Comparison of ENCODE assay signal across 8 cellular contexts in the genomic region with DNA sequence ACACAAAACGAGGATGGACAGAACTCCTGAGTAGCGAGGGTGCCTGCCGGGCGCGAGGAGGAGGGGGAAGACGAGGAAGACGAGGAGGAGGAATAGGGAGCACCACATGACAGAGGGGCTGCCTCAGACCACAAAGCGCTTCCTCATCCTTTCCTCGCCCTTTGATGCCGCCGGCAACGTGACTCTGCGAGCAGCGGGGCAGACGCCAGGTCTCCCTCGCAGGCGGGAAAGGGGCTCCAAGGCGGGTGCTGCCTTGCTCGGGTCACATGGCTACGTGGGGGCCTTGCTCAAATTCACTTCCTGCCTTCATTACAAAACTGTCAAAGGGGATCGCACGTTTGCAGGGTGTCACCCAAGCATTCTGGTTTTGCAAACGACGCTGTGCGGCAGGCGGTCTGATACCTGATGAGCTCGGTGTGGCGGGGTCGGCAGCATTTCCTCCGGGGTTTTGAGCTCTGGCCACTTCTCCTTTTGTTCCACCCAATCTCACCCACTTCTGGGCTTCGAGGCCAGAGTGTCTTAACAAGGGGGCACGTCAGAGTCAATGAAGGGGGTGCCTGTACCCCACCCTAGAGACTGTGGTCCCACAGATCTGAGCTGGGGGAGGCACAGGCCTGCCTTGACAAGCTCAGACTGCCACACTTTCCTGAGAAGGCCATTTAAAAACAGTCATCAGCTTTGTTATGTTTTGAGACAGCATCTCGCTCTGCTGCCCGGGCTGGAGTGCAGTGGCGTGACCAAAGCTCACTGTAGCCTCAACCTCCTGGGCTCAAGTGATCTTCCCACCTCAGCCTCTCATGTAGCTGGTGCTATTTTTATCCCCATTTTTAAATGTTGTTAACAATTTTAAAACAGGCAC. TPM values are rescaled to one million over a fixed set of nuclear protein-coding genes. Genes with fewer than 3 reads are reported as not detected.
DNase-seq lines count a peak whose midpoint lies in the region; ATAC-seq, FAIRE-seq and TF ChIP-seq lines count a peak whose summit lies in the region.

No MANE protein-coding gene starts in this region.

- no peak overlapping the region for H3K4me3 ChIP-seq in small intestine (ENCODE audit: low read depth in 1 of 2, low read length in 2 of 2)
- H3K4me3 ChIP-seq in H7 (ENCODE audit: insufficient read depth, low read depth, low read length): no peak overlapping the region

- H3K27ac ChIP-seq in small intestine (ENCODE audit: low read depth in 1 of 2, low read length in 1 of 2): peak overlapping the region; percentile 61 to 90

- H3K9me3 ChIP-seq in small intestine (ENCODE audit: control insufficient read depth, low read depth): no peaks in the 10 kb centered on the region

- DNase-seq in activated T-cell treated with anti-CD3 and anti-CD28 coated beads for 1 hour (ENCODE audit: low read depth) (peak; percentile 62), small intestine (peak; percentile 58), epidermal melanocyte (ENCODE audit: insufficient read length, low spot score) (no peak), SK-N-DZ (ENCODE audit: low spot score) (no peak), H7 (no peak)

- H3K27me3 ChIP-seq in small intestine (ENCODE audit: control insufficient read depth in 2 of 2, insufficient read depth in 2 of 2, low read length in 2 of 2): no peaks in the 10 kb centered on the region
- no peaks in the 10 kb centered on the region for H3K27me3 ChIP-seq in H7 (ENCODE audit: control insufficient read depth, insufficient read depth, low read length)

- in situ Hi-C loops in GM18951 (cut with MboI; ENCODE audit: low sequenced_read_pairs, unreplicated experiment): no loop called here

- H3K4me1 ChIP-seq in small intestine (ENCODE audit: control insufficient read depth in 2 of 2, insufficient read depth in 1 of 2, low read depth in 1 of 2, low read length in 1 of 2): no peaks in the 10 kb centered on the region

- FAIRE-seq in small intestine (lab: Jason Lieb, UNC): no peak

- peak; percentile 27 for TF ChIP-seq POLR2A in GM18951 (IDR thresholded peaks at IDR 0.05; ENCODE audit: extremely low read depth, insufficient read depth, insufficient read length)

- ATAC-seq in HG03521 (IDR thresholded peaks at IDR 0.05; ENCODE audit: unreplicated experiment): peak; percentile 59
- no peak for ATAC-seq in HG03457 (IDR thresholded peaks at IDR 0.05; ENCODE audit: unreplicated experiment)

- H3K36me3 ChIP-seq in small intestine (ENCODE audit: control insufficient read depth in 2 of 2, insufficient read depth in 2 of 2, low read length in 2 of 2) (peaks cover 10 to 36% of the 10 kb centered on the region in 2 donors), H7 (replicated peaks; ENCODE audit: control insufficient read depth, insufficient read depth, low read length) (peaks cover 23% of the 10 kb centered on the region)

- 73 to 86% (median 73%) methylated on average over 33 to 35 of the region's 35 CpGs for WGBS in small intestine, 3 donors

RNA-seq across cellular contexts. Expression of a gene that starts 14.9 kb away (rescaled TPM):
- 100 to 1,000 TPM; 283 to 522 (median 492) TPM for polyA plus RNA-seq in small intestine
- 125 and 130 TPM in 2 replicates for polyA plus RNA-seq in SK-N-DZ (2014; cell fraction: cytosol; rRNA removed)
- polyA plus RNA-seq in SK-N-DZ (2014; cell fraction: nucleus; rRNA removed): 70.3 and 81.0 TPM in 2 replicates
- total RNA-seq in H7 (2014; rRNA removed; shearing (Covaris generic)): 221 and 226 TPM in 2 replicates

RNA-seq across cellular contexts. Expression of a gene that starts 42.3 kb away (rescaled TPM):
- polyA plus RNA-seq in small intestine: 10 to 100 TPM; 14.3 to 27.0 (median 16.8) TPM
- polyA plus RNA-seq in SK-N-DZ (2014; cell fraction: cytosol; rRNA removed): 4.6 and 5.5 TPM in 2 replicates
- polyA plus RNA-seq in SK-N-DZ (2014; cell fraction: nucleus; rRNA removed): 9.8 and 15.6 TPM in 2 replicates
- 18.3 and 20.8 TPM in 2 replicates for total RNA-seq in H7 (2014; rRNA removed; shearing (Covaris generic))

RNA-seq across cellular contexts. Expression of a gene that starts 44.4 kb away (rescaled TPM):
- polyA plus RNA-seq in small intestine: 100 to 1,000 TPM in 2 of 3 donors, 10 to 100 TPM in 1; 77.2 to 658 (median 496) TPM
- not detected in 2 replicates for polyA plus RNA-seq in SK-N-DZ (2014; cell fraction: cytosol; rRNA removed)
- 0.15 and 0.51 TPM in 2 replicates for polyA plus RNA-seq in SK-N-DZ (2014; cell fraction: nucleus; rRNA removed)
- total RNA-seq in H7 (2014; rRNA removed; shearing (Covaris generic)): not detected in 2 replicates

Comparison
In these comparisons a context has a peak if more than half of its experiments do, and no peak if none do; other contexts are left out.
1. DNase-seq: peak in activated T-cell treated with anti-CD3 and anti-CD28 coated beads for 1 hour (single experiment) and small intestine (single experiment); none in epidermal melanocyte (single experiment), SK-N-DZ (single experiment) and H7 (single experiment).